11 cellular contexts compared by ENCODE assay signal in genomic region chr2:15733867-15734765, GRCh38.
DNase-seq lines count a peak whose midpoint lies in the region; ATAC-seq, FAIRE-seq and TF ChIP-seq lines count a peak whose summit lies in the region.
"Had no signal": no experiment of that assay in that cellular context is flagged by ENCODE, and none has a peak within 500 bp of the region (broad histone marks: within the 10 kb centered on the region; RNA-seq: fewer than 3 reads in every experiment).

No MANE protein-coding gene starts in this region.

- peak; percentile 40 to 81 for DNase-seq in HAP-1 (ENCODE audit: low spot score in 2 of 2)
- DNase-seq in left cardiac atrium, result no peak
- peak; percentile 63 for DNase-seq in retinal pigment epithelial cell (ENCODE audit: low read depth)
- DNase-seq in GM19239 (ENCODE audit: insufficient read length, low spot score), result no peak
- DNase-seq in NCI-H146 treated with DMSO at 0.1 percent for 48 hours (lab: John Stamatoyannopoulos, UW; ENCODE audit: unreplicated experiment), result no peak
- DNase-seq in SW 1271 (lab: John Stamatoyannopoulos, UW), result no peak
- DNase-seq: activated T-cell treated with anti-CD3 and anti-CD28 coated beads, Interleukin-2, amount 50 U/mL, for 72 hours; MM.1S had no signal

- FAIRE-seq in GM19239 (lab: Jason Lieb, UNC), result no peak
- FAIRE-seq: TTC549 had no signal

- peak overlapping the region; percentile 31 for H3K27ac ChIP-seq in angular gyrus (ENCODE audit: low read depth, low read length)

- ATAC-seq in left cardiac atrium (peak; percentile 20 to 43), GM19351 (IDR thresholded peaks at IDR 0.05; ENCODE audit: unreplicated experiment) (no peak)
- ATAC-seq: activated T-cell treated with anti-CD3 and anti-CD28 coated beads, Interleukin-2, amount 50 U/mL, for 72 hours had no signal

- H3K9me3 ChIP-seq in HAP-1, result no peaks in the 10 kb centered on the region

- intact Hi-C loops in left cardiac atrium (cut with DNase I), result no loop called here

- in situ Hi-C loops in HAP-1 (cut with MboI; ENCODE audit: low sequenced_read_pairs), result no loop called here

- peaks cover 6% of the 10 kb centered on the region for H3K4me1 ChIP-seq in HAP-1

- H3K27me3 ChIP-seq in HAP-1 (ENCODE audit: low read depth), result no peaks in the 10 kb centered on the region

- no peaks in the 10 kb centered on the region for H3K36me3 ChIP-seq in HAP-1 (replicated peaks)

- H3K4me3 ChIP-seq in HAP-1 (no peak overlapping the region), retinal pigment epithelial cell (ENCODE audit: low read length) (no peak overlapping the region)

- TF ChIP-seq CTCF in retinal pigment epithelial cell (conservative IDR thresholded peaks at IDR 0.05; ENCODE audit: low read depth, low read length), result no peak

Comparison
In these comparisons a context has a peak if more than half of its experiments do, and no peak if none do; other contexts are left out.
1. DNase-seq: peak in HAP-1 (2 of 2) and retinal pigment epithelial cell (single experiment); none in left cardiac atrium (single experiment), GM19239 (single experiment), NCI-H146 treated with DMSO at 0.1 percent for 48 hours (single experiment) and SW 1271 (0 of 2).